Comparison of ENCODE assay signal across 8 cellular contexts in genomic region chr2:235669983-235670962, GRCh38.
DNase-seq lines count a peak whose midpoint lies in the region; ATAC-seq and TF ChIP-seq lines count a peak whose summit lies in the region.

No MANE protein-coding gene starts in this region.

- no peaks in the 10 kb centered on the region for H3K36me3 ChIP-seq in HEK293 (ENCODE audit: control insufficient read depth in 2 of 2, insufficient read depth in 1 of 2, low read length in 2 of 2)
- H3K36me3 ChIP-seq in neuron (ENCODE audit: insufficient read depth, low read length), result no peaks in the 10 kb centered on the region

- peaks cover 8% of the 10 kb centered on the region for H3K27me3 ChIP-seq in foreskin keratinocyte
- H3K27me3 ChIP-seq in neuron (ENCODE audit: insufficient read depth, low read length), result no peaks in the 10 kb centered on the region

- H3K27ac ChIP-seq in HEK293 (ENCODE audit: extremely low read depth, low read depth, low read length), result peak overlapping the region; percentile 19; the same call in 1 of the 2 replicates
- no peak overlapping the region for H3K27ac ChIP-seq in foreskin keratinocyte

- POLR2A ChIA-PET in HEK293 (lab: Yijun Ruan, JAX), result no interaction called here

- H3K9me3 ChIP-seq in HEK293 (ENCODE audit: control insufficient read depth, insufficient read depth, low read depth, low read length), result no peaks in the 10 kb centered on the region
- no peaks in the 10 kb centered on the region for H3K9me3 ChIP-seq in neuron (ENCODE audit: low read length)

- no peak overlapping the region for H3K27ac Mint-ChIP-seq in activated CD8-positive, alpha-beta memory T cell treated with anti-CD3 and anti-CD28 coated beads, Interleukin-2, amount 10 ng/mL, durations not matched to agents 7 days and 5 days

- no peak overlapping the region for H3K4me3 Mint-ChIP-seq in activated CD8-positive, alpha-beta memory T cell treated with anti-CD3 and anti-CD28 coated beads, Interleukin-2, amount 10 ng/mL, durations not matched to agents 7 days and 5 days

- DNase-seq in SK-N-DZ (ENCODE audit: low spot score), result peak; percentile 68
- peak in 1 of 2 donors; percentile 48 for DNase-seq in foreskin keratinocyte
- no peak for DNase-seq in activated T-cell treated with anti-CD3 and anti-CD28 coated beads for 4 hours
- DNase-seq in SIG-M5 treated with dmso at 0.1 percent for 504 hours (lab: John Stamatoyannopoulos, UW; ENCODE audit: unreplicated experiment), result no peak
- no peak for DNase-seq in activated CD8-positive, alpha-beta memory T cell treated with anti-CD3 and anti-CD28 coated beads, Interleukin-2, amount 10 ng/mL, durations not matched to agents 7 days and 5 days
- no peak for DNase-seq in activated CD8-positive, alpha-beta memory T cell treated with anti-CD3 and anti-CD28 coated beads for 24 hours

- H3K36me3 Mint-ChIP-seq in activated CD8-positive, alpha-beta memory T cell treated with anti-CD3 and anti-CD28 coated beads, Interleukin-2, amount 10 ng/mL, durations not matched to agents 7 days and 5 days, result peaks cover 3% of the 10 kb centered on the region

- H3K9me3 Mint-ChIP-seq in activated CD8-positive, alpha-beta memory T cell treated with anti-CD3 and anti-CD28 coated beads, Interleukin-2, amount 10 ng/mL, durations not matched to agents 7 days and 5 days (ENCODE audit: low read depth), result no peaks in the 10 kb centered on the region

- CTCF ChIA-PET in HEK293 (lab: Yijun Ruan, JAX), result interaction anchor here (0.7 to 2.4 kb wide), 5 partner anchors 25 to 76 kb away, joined by 3 to 17 read pairs (median 4); no protein-coding TSS in a partner anchor
- CTCF ChIA-PET in activated CD8-positive, alpha-beta memory T cell treated with anti-CD3 and anti-CD28 coated beads, Interleukin-2, amount 10 ng/mL, durations not matched to agents 7 days and 5 days (lab: Charles Lee), result no interaction called here

- ATAC-seq in foreskin keratinocyte, result peak; percentile 24
- no peak for ATAC-seq in activated CD8-positive, alpha-beta memory T cell treated with anti-CD3 and anti-CD28 coated beads, Interleukin-2, amount 10 ng/mL, durations not matched to agents 7 days and 5 days

- H3K4me1 Mint-ChIP-seq in activated CD8-positive, alpha-beta memory T cell treated with anti-CD3 and anti-CD28 coated beads, Interleukin-2, amount 10 ng/mL, durations not matched to agents 7 days and 5 days, result peaks cover 4% of the 10 kb centered on the region

- H3K4me3 ChIP-seq in HEK293 (ENCODE audit: low read depth, low read length) (peak overlapping the region; percentile 59), neuron (ENCODE audit: low read length) (peak overlapping the region; percentile 56)

- TF ChIP-seq CTCF in HEK293 (tag by site-specific recombination; IDR thresholded peaks at IDR 0.05) (peak; percentile 41; the same call in 1 of the 2 replicates), foreskin keratinocyte (conservative IDR thresholded peaks at IDR 0.05) (peak; percentile 66)

- H3K4me1 ChIP-seq in HEK293 (ENCODE audit: control insufficient read depth, insufficient read depth, low read length) (peaks cover 3% of the 10 kb centered on the region; the same call in 1 of the 2 replicates), foreskin keratinocyte (peaks cover 13% of the 10 kb centered on the region), neuron (ENCODE audit: insufficient read depth, low read length) (peaks cover 49% of the 10 kb centered on the region)

- H3K27me3 Mint-ChIP-seq in activated CD8-positive, alpha-beta memory T cell treated with anti-CD3 and anti-CD28 coated beads, Interleukin-2, amount 10 ng/mL, durations not matched to agents 7 days and 5 days, result peaks cover 57% of the 10 kb centered on the region

- no peak overlapping the region for H2AFZ ChIP-seq in neuron (ENCODE audit: low read depth, low read length)

TF ChIP-seq in HEK293, 187 proteins besides CTCF, POLR2A, EP300 and RAD21:
- TF ChIP-seq PBX3 (CRISPR knock-in tag; IDR thresholded peaks at IDR 0.05), result peak; percentile 74; the same call in 1 of the 2 replicates
- peak; percentile 39 for TF ChIP-seq ZBTB26 (tag by site-specific recombination; optimal IDR thresholded peaks at IDR 0.05)
- no peak for TF ChIP-seq ZNF658 (tag by site-specific recombination; IDR thresholded peaks at IDR 0.05)
